Comparison of ENCODE assay signal across 5 cellular contexts in the genomic region with DNA sequence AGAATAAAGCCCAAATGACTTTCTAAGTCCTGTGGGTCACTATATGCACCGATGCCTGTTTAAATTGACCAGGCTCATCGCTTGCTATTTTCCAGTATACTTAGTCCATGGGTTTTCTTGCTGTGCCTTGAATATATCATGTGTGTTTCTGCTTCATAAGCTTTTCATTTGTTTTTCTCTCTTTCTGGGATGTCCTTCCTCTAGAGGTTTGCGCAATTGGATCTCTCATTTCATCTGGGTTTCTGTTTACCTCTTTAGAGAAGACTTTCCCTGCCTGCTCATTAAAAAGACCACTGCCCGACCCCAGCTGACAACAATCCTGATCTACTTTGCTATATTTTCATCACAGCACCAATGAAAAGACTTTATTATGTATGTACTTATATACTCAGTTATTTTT.
"Had no signal": no experiment of that assay in that cellular context is flagged by ENCODE, and none has a peak within 500 bp of the region (broad histone marks: within the 10 kb centered on the region; RNA-seq: fewer than 3 reads in every experiment).

No MANE protein-coding gene starts in this region.

- H3K27ac ChIP-seq: GM23248 had no signal

- DNase-seq: GM23248, GOT3, H9, HCEC 1CT had no signal

- H3K4me3 Mint-ChIP-seq: H9, IgD-negative memory B cell had no signal

- H3K27ac Mint-ChIP-seq: H9 had no signal

- H3K4me3 ChIP-seq: GM23248 had no signal

- H3K27me3 Mint-ChIP-seq: IgD-negative memory B cell had no signal

- H3K4me1 Mint-ChIP-seq: H9, IgD-negative memory B cell had no signal

- H3K9me3 Mint-ChIP-seq: H9, IgD-negative memory B cell had no signal
